29 cellular contexts compared by ENCODE assay signal in the genomic region with DNA sequence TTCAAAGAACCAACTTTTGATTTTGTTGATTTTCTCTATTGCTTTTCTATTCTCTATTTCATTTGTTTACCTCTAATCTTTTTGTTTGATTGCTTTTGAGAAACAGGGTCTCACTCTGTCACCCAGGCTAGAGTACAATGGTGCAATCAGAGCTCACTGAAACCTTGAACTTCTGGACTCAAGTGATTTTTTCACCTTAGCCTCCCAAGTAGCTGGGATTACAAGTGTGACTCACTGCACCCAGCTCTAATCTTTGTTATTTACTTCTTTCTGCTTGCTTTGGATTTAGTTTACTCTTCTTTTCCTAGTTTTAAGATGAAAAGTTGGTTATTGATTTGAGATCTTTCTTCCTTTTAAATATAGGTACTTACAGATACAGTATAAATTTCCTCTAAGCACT. TPM values are rescaled to one million over a fixed set of nuclear protein-coding genes. Genes with fewer than 3 reads are reported as not detected.
A peak's percentile ranks its signal among the peaks of the same experiment; 100 is the strongest.
DNase-seq lines count a peak whose midpoint lies in the region; ATAC-seq, FAIRE-seq and TF ChIP-seq lines count a peak whose summit lies in the region.
"Had no signal": no experiment of that assay in that cellular context is flagged by ENCODE, and none has a peak within 500 bp of the region (broad histone marks: within the 10 kb centered on the region; RNA-seq: fewer than 3 reads in every experiment).

No MANE protein-coding gene starts in this region.

- H3K27me3 ChIP-seq in endothelial cell of umbilical vein (ENCODE audit: control insufficient read depth in 2 of 2, insufficient read depth in 2 of 2, low read length in 2 of 2) = no peaks in the 10 kb centered on the region
- H3K27me3 ChIP-seq: BE2C, BLaER1 had no signal

- no peaks in the 10 kb centered on the region for H3K9me3 ChIP-seq in endothelial cell of umbilical vein (replicated peaks; ENCODE audit: control insufficient read depth, insufficient read depth, low read length)
- H3K9me3 ChIP-seq: BE2C, BLaER1 had no signal

- no peak overlapping the region for H3K27ac ChIP-seq in endothelial cell of umbilical vein (ENCODE audit: insufficient read depth, low read depth, low read length)
- H3K27ac ChIP-seq: BLaER1 had no signal

- intact Hi-C loops in endothelial cell of umbilical vein (cut with micrococcal nuclease) = no loop called here

- no peaks in the 10 kb centered on the region for H4K20me1 ChIP-seq in endothelial cell of umbilical vein (replicated peaks; ENCODE audit: control insufficient read depth, extremely low read depth, insufficient read depth, low read length)
- H4K20me1 ChIP-seq: BLaER1 had no signal

- no peaks in the 10 kb centered on the region for H3K9me1 ChIP-seq in endothelial cell of umbilical vein (replicated peaks; ENCODE audit: control insufficient read depth, extremely low read depth, insufficient read depth, low read length)

- no peak for TF ChIP-seq CTCF in endothelial cell of umbilical vein (IDR thresholded peaks at IDR 0.05; ENCODE audit: extremely low read depth in 1 of 2, insufficient read depth in 1 of 2, low read depth in 1 of 2, low read length in 2 of 2)

- POLR2A ChIA-PET in endothelial cell of umbilical vein (lab: Charles Lee) = no interaction called here

- H3K4me1 ChIP-seq in endothelial cell of umbilical vein (ENCODE audit: control insufficient read depth, extremely low read depth, insufficient read depth, low read length) = no peaks in the 10 kb centered on the region
- H3K4me1 ChIP-seq: BE2C, BLaER1 had no signal

- dilution Hi-C loops in endothelial cell of umbilical vein (cut with MboI; ENCODE audit: extremely low pct_ligation_motif_present, low sequenced_read_pairs) = no loop called here

- peak; percentile 11 for DNase-seq in amniotic epithelial cell (ENCODE audit: low read depth)
- DNase-seq in endothelial cell of umbilical vein (ENCODE audit: low read depth, low spot score) = no peak
- peak; percentile 48 for DNase-seq in iris pigment epithelial cell (ENCODE audit: low read depth)
- no peak for DNase-seq in midbrain (lab: John Stamatoyannopoulos, UW)
- DNase-seq in activated CD4-positive, alpha-beta T cell treated with anti-CD3 and anti-CD28 coated beads for 48 hours = no peak
- DNase-seq: 8988T; ACHN; BE2C; C1 segment of cervical spinal cord; CD4-positive, alpha-beta memory T cell; CD4-positive, CD25-positive, alpha-beta regulatory T cell; CD8-positive, alpha-beta memory T cell; COR-L47; DMS 273 treated with DMSO at 0.1 percent for 48 hours; DMS153; DMS53; DMS79; DND-41; EL; GDM1 had no signal

- H2AFZ ChIP-seq in endothelial cell of umbilical vein (ENCODE audit: low read depth, low read length) = no peak overlapping the region

- no peaks in the 10 kb centered on the region for H3K79me2 ChIP-seq in endothelial cell of umbilical vein (ENCODE audit: control insufficient read depth, insufficient read depth, low read length)

- FAIRE-seq in endothelial cell of umbilical vein (lab: Jason Lieb, UNC) = peak; percentile 18
- FAIRE-seq: GM12878, GM12892, GM18507, GM19239 had no signal

- TF ChIP-seq POLR2A in endothelial cell of umbilical vein (IDR thresholded peaks at IDR 0.05; ENCODE audit: low read depth, low read length) = no peak

- BruUV-seq in endothelial cell of umbilical vein (replicated peaks; lab: Mats Ljungman, UMichigan) = no TSS peak

- no peak overlapping the region for H3K9ac ChIP-seq in endothelial cell of umbilical vein (replicated peaks; ENCODE audit: extremely low read depth, insufficient read depth, low read length)
- H3K9ac ChIP-seq: BLaER1 had no signal

- CTCF ChIA-PET in endothelial cell of umbilical vein (lab: Charles Lee) = no interaction called here

- no peak for ATAC-seq in HG03460 (IDR thresholded peaks at IDR 0.05; ENCODE audit: unreplicated experiment)
- ATAC-seq: GM12878 had no signal

- no peak overlapping the region for H3K4me2 ChIP-seq in endothelial cell of umbilical vein (ENCODE audit: insufficient read depth, low read length)
- H3K4me2 ChIP-seq: BLaER1 had no signal

- no peaks in the 10 kb centered on the region for H3K36me3 ChIP-seq in endothelial cell of umbilical vein (ENCODE audit: control insufficient read depth in 2 of 2, extremely low read depth in 1 of 2, insufficient read depth in 2 of 2, low read length in 2 of 2)
- H3K36me3 ChIP-seq: BE2C, BLaER1 had no signal

- no peak overlapping the region for H3K4me3 ChIP-seq in endothelial cell of umbilical vein (replicated peaks in 1 of 3; ENCODE audit: insufficient read depth in 1 of 3, low read depth in 1 of 3, low read length in 3 of 3)
- H3K4me3 ChIP-seq: BLaER1, GM12878 had no signal

TF ChIP-seq in endothelial cell of umbilical vein, 7 proteins besides CTCF, POLR2A, EP300 and RAD21:
- TF ChIP-seq JUN (IDR thresholded peaks at IDR 0.05; ENCODE audit: borderline replicate concordance, insufficient read depth, insufficient read length, low read depth) (no peak), POLR2AphosphoS5 (IDR thresholded peaks at IDR 0.05; ENCODE audit: insufficient read depth, low read depth, low read length) (no peak), GATA2 (IDR thresholded peaks at IDR 0.05; ENCODE audit: insufficient read depth, insufficient read length, low read depth, low read length) (no peak), EZH2 (IDR thresholded peaks at IDR 0.05; ENCODE audit: borderline replicate concordance, low read depth, low read length, severe bottlenecking) (no peak), FOS (IDR thresholded peaks at IDR 0.05; ENCODE audit: borderline replicate concordance, insufficient read depth, low read length) (no peak)
- TF ChIP-seq, protein P1, sequence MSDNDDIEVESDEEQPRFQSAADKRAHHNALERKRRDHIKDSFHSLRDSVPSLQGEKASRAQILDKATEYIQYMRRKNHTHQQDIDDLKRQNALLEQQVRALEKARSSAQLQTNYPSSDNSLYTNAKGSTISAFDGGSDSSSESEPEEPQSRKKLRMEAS (IDR thresholded peaks at IDR 0.05; ENCODE audit: insufficient read depth, insufficient read length) = no peak

RNA-seq across cellular contexts. Expression of a gene that starts 26.2 kb away (rescaled TPM):
- total RNA-seq in endothelial cell of umbilical vein = 0.23 and 0.55 TPM in 2 replicates
- polyA plus RNA-seq in endothelial cell of umbilical vein = 0.18 and 0.21 TPM in 2 replicates
- 0.12 and 0.16 TPM in 2 replicates for polyA plus RNA-seq in endothelial cell of umbilical vein (2011; cell fraction: cytosol; rRNA removed)
- polyA plus RNA-seq in endothelial cell of umbilical vein (2011; cell fraction: nucleus; rRNA removed) = 1.0 and 1.1 TPM in 2 replicates
- polyA plus RNA-seq in endothelial cell of umbilical vein (2012) = 0.21 and 0.31 TPM in 2 replicates
- polyA minus RNA-seq in endothelial cell of umbilical vein = 0.36 and 0.42 TPM in 2 replicates
- not detected for polyA minus RNA-seq in endothelial cell of umbilical vein (2011; cell fraction: cytosol; rRNA and poly(A)+ RNA removed)
- 0.67 and 0.72 TPM in 2 replicates for polyA minus RNA-seq in endothelial cell of umbilical vein (2011; cell fraction: nucleus; rRNA and poly(A)+ RNA removed)
- total RNA-seq: G401 had no signal

RNA-seq across cellular contexts. Expression of a gene that starts 29.2 kb away (rescaled TPM):
- not detected in 2 replicates for total RNA-seq in endothelial cell of umbilical vein
- not detected in 2 replicates for polyA plus RNA-seq in endothelial cell of umbilical vein
- polyA plus RNA-seq in endothelial cell of umbilical vein (2011; cell fraction: cytosol; rRNA removed) = not detected in 2 replicates
- polyA plus RNA-seq in endothelial cell of umbilical vein (2011; cell fraction: nucleus; rRNA removed) = not detected in 2 replicates
- not detected in 2 replicates for polyA plus RNA-seq in endothelial cell of umbilical vein (2012)
- not detected in 2 replicates for polyA minus RNA-seq in endothelial cell of umbilical vein
- polyA minus RNA-seq in endothelial cell of umbilical vein (2011; cell fraction: cytosol; rRNA and poly(A)+ RNA removed) = not detected
- polyA minus RNA-seq in endothelial cell of umbilical vein (2011; cell fraction: nucleus; rRNA and poly(A)+ RNA removed) = not detected in 2 replicates
- total RNA-seq: A673; CD4-positive, alpha-beta memory T cell; CD4-positive, CD25-positive, alpha-beta regulatory T cell; CD8-positive, alpha-beta memory T cell; G401; GM12878 had no signal
- polyA plus RNA-seq: CD14-positive monocyte; CD4-positive, alpha-beta memory T cell; CD4-positive, CD25-positive, alpha-beta regulatory T cell; CD8-positive, alpha-beta memory T cell; GM12878 had no signal

Comparison
In these comparisons a context has a peak if more than half of its experiments do, and no peak if none do; other contexts are left out.
1. DNase-seq: peak in amniotic epithelial cell (single experiment) and iris pigment epithelial cell (single experiment); none in endothelial cell of umbilical vein (single experiment), midbrain (single experiment) and activated CD4-positive, alpha-beta T cell treated with anti-CD3 and anti-CD28 coated beads for 48 hours (single experiment).